8 cellular contexts compared by ENCODE assay signal in genomic region chr17:42566215-42566872, GRCh38. TPM values are rescaled to one million over a fixed set of nuclear protein-coding genes. Genes with fewer than 3 reads are reported as not detected.
DNase-seq lines count a peak whose midpoint lies in the region; ATAC-seq, FAIRE-seq and TF ChIP-seq lines count a peak whose summit lies in the region.

No MANE protein-coding gene starts in this region.

- no peak for ATAC-seq in GM23338
- ATAC-seq in GM19351 (IDR thresholded peaks at IDR 0.05; ENCODE audit: unreplicated experiment) = no peak

- H3K9me3 ChIP-seq in hepatocyte (ENCODE audit: low read depth) (no peaks in the 10 kb centered on the region), small intestine (ENCODE audit: control insufficient read depth, low read depth) (no peaks in the 10 kb centered on the region)

- WGBS in hepatocyte (ENCODE audit: low lambda C conversion rate, missing lambda C conversion rate) = 67% methylated on average over 28 of the region's 28 CpGs
- WGBS in small intestine, 3 donors = 33 to 50% (median 34%) methylated on average over 25 to 28 of the region's 28 CpGs

- in situ Hi-C loops in ACHN (cut with HindIII; ENCODE audit: low pct_ligation_motif_present, low pct_unique_long_range_greater_than_20kb, low sequenced_read_pairs) = no loop called here

- no peak for TF ChIP-seq POLR2A in GM12892 (IDR thresholded peaks at IDR 0.05; ENCODE audit: low read depth, low read length)

- H3K4me1 ChIP-seq in GM23338 (ENCODE audit: insufficient read depth) (peaks cover 19% of the 10 kb centered on the region), hepatocyte (ENCODE audit: insufficient read depth) (peaks cover 19% of the 10 kb centered on the region), small intestine (ENCODE audit: control insufficient read depth in 2 of 2, insufficient read depth in 1 of 2, low read depth in 1 of 2, low read length in 1 of 2) (peaks cover 8 to 10% of the 10 kb centered on the region in 2 donors)

- H3K4me3 Mint-ChIP-seq in GM23338 = peak overlapping the region; percentile 97

- no peaks in the 10 kb centered on the region; the same call in 1 of the 2 replicates for H4K20me1 ChIP-seq in GM23338 (replicated peaks; ENCODE audit: insufficient read depth)
- no peaks in the 10 kb centered on the region for H4K20me1 ChIP-seq in hepatocyte (ENCODE audit: insufficient read depth, poor library complexity, severe bottlenecking)

- H3K27ac ChIP-seq in GM23338 (ENCODE audit: low read depth) (peak overlapping the region; percentile 86), hepatocyte (peak overlapping the region; percentile 93), small intestine (ENCODE audit: low read depth in 1 of 2, low read length in 1 of 2) (peak overlapping the region; percentile 78 to 97)

- H2AFZ ChIP-seq in GM23338 = no peak overlapping the region
- peak overlapping the region; percentile 80 for H2AFZ ChIP-seq in hepatocyte

- H3K27me3 ChIP-seq in GM23338 (ENCODE audit: insufficient read depth) (no peaks in the 10 kb centered on the region), hepatocyte (no peaks in the 10 kb centered on the region), small intestine (ENCODE audit: control insufficient read depth in 2 of 2, insufficient read depth in 2 of 2, low read length in 2 of 2) (no peaks in the 10 kb centered on the region)

- no peaks in the 10 kb centered on the region for H3K9me3 Mint-ChIP-seq in GM23338

- H3K36me3 ChIP-seq in GM23338 (ENCODE audit: insufficient read depth) = peaks cover 11% of the 10 kb centered on the region; the same call in 1 of the 2 replicates
- no peaks in the 10 kb centered on the region for H3K36me3 ChIP-seq in hepatocyte (replicated peaks; ENCODE audit: insufficient read depth, low read depth)
- peaks cover 14 to 16% of the 10 kb centered on the region in 2 donors for H3K36me3 ChIP-seq in small intestine (ENCODE audit: control insufficient read depth in 2 of 2, insufficient read depth in 2 of 2, low read length in 2 of 2)

- H3K4me2 ChIP-seq in GM23338 = peak overlapping the region; percentile 93
- H3K4me2 ChIP-seq in hepatocyte = peak overlapping the region; percentile 96

- FAIRE-seq in small intestine (lab: Jason Lieb, UNC) = no peak
- no peak for FAIRE-seq in GM12892 (lab: Jason Lieb, UNC)

- peaks cover 24% of the 10 kb centered on the region for H3K4me1 Mint-ChIP-seq in GM23338

- no peak for TF ChIP-seq CTCF in GM23338 (conservative IDR thresholded peaks at IDR 0.05; ENCODE audit: low read depth in 2 of 2)
- no peak for TF ChIP-seq CTCF in WI38 (IDR thresholded peaks at IDR 0.05; ENCODE audit: low read depth, low read length)
- TF ChIP-seq CTCF in hepatocyte (IDR thresholded peaks at IDR 0.05; ENCODE audit: poor library complexity) = no peak

- peaks cover 62% of the 10 kb centered on the region for H3K36me3 Mint-ChIP-seq in GM23338 (ENCODE audit: low read depth)

- H3K27ac Mint-ChIP-seq in GM23338 = peak overlapping the region; percentile 84

- DNase-seq in GM23338 (ENCODE audit: low spot score) (no peak), hepatocyte (ENCODE audit: low spot score) (no peak), small intestine (no peak), HPDE6-E6E7 (ENCODE audit: extremely low spot score) (no peak), ACHN (no peak), GM12892 (ENCODE audit: insufficient read length) (no peak)

- peaks cover 42% of the 10 kb centered on the region for H3F3A ChIP-seq in GM23338 (replicated peaks; ENCODE audit: low read depth)

- H3K4me3 ChIP-seq in GM23338 = peak overlapping the region; percentile 88
- H3K4me3 ChIP-seq in WI38 (ENCODE audit: low read depth, low read length) = peak overlapping the region; percentile 84
- H3K4me3 ChIP-seq in hepatocyte = no peak overlapping the region
- peak overlapping the region in 1 of 2 donors; percentile 88 for H3K4me3 ChIP-seq in small intestine (ENCODE audit: low read depth in 1 of 2, low read length in 2 of 2)

- no peaks in the 10 kb centered on the region for H3K9me2 ChIP-seq in GM23338 (ENCODE audit: insufficient read depth)
- no peaks in the 10 kb centered on the region for H3K9me2 ChIP-seq in hepatocyte (replicated peaks; ENCODE audit: insufficient read depth)

- H3K79me2 ChIP-seq in GM23338 (replicated peaks; ENCODE audit: insufficient read depth) (peaks cover 27% of the 10 kb centered on the region), hepatocyte (peaks cover 59% of the 10 kb centered on the region)

- peaks cover 11% of the 10 kb centered on the region for H3K27me3 Mint-ChIP-seq in GM23338 (ENCODE audit: insufficient read depth, low read depth, poor library complexity)

TF ChIP-seq in GM23338, 12 proteins besides CTCF, POLR2A, EP300 and RAD21 (continues in another document):
- TF ChIP-seq JUNB (IDR thresholded peaks at IDR 0.05; ENCODE audit: unreplicated experiment) = no peak

RNA-seq across cellular contexts. Expression of gene MLX, which starts 0.6 kb away (rescaled TPM):
- 23.3 and 34.1 TPM in 2 replicates for total RNA-seq in GM23338 (2014; rRNA removed; shearing (Covaris generic))
- 28.8 and 33.2 TPM in 2 replicates for polyA plus RNA-seq in GM23338 (2016; fragmentation: Nextera tagmentation; extraction: Ambion mirVana)
- total RNA-seq in hepatocyte = 29.7 and 34.0 TPM in 2 replicates
- 33.1 and 39.5 TPM in 2 replicates for polyA plus RNA-seq in hepatocyte
- polyA plus RNA-seq in small intestine = 100 to 1,000 TPM in 2 of 3 donors, 10 to 100 TPM in 1; 58.1 to 144 (median 121) TPM
- polyA plus RNA-seq in GM12892 (2012; ENCODE audit: missing spikeins) = 35.1 TPM

RNA-seq across cellular contexts. Expression of gene COASY, which starts 4.4 kb away (rescaled TPM):
- total RNA-seq in GM23338 (2014; rRNA removed; shearing (Covaris generic)) = 60.1 and 62.0 TPM in 2 replicates
- 72.1 and 77.5 TPM in 2 replicates for polyA plus RNA-seq in GM23338 (2016; fragmentation: Nextera tagmentation; extraction: Ambion mirVana)
- total RNA-seq in hepatocyte = 27.7 and 33.9 TPM in 2 replicates
- polyA plus RNA-seq in hepatocyte = 91.6 and 93.9 TPM in 2 replicates
- 100 to 1,000 TPM in 2 of 3 donors, 10 to 100 TPM in 1; 93.7 to 153 (median 109) TPM for polyA plus RNA-seq in small intestine
- polyA plus RNA-seq in GM12892 (2012; ENCODE audit: missing spikeins) = 40.8 TPM

RNA-seq across cellular contexts. Expression of gene PSMC3IP, which starts 11.2 kb away (rescaled TPM):
- 14.7 and 18.5 TPM in 2 replicates for total RNA-seq in GM23338 (2014; rRNA removed; shearing (Covaris generic))
- polyA plus RNA-seq in GM23338 (2016; fragmentation: Nextera tagmentation; extraction: Ambion mirVana) = 29.5 and 32.7 TPM in 2 replicates
- 1.5 and 1.9 TPM in 2 replicates for total RNA-seq in hepatocyte
- polyA plus RNA-seq in hepatocyte = 3.7 and 4.2 TPM in 2 replicates
- 1 to 10 TPM in 2 of 3 donors, under 1 TPM in 1; 0.89 to 5.1 (median 1.9) TPM for polyA plus RNA-seq in small intestine
- polyA plus RNA-seq in GM12892 (2012; ENCODE audit: missing spikeins) = 12.3 TPM

RNA-seq across cellular contexts. Expression of gene HSD17B1, which starts 13.6 kb away (rescaled TPM):
- 0.97 and 1.7 TPM in 2 replicates for total RNA-seq in GM23338 (2014; rRNA removed; shearing (Covaris generic))
- polyA plus RNA-seq in GM23338 (2016; fragmentation: Nextera tagmentation; extraction: Ambion mirVana) (1.7 and 1.8 TPM in 2 replicates), hepatocyte (4.8 and 6.6 TPM in 2 replicates), small intestine (1 to 10 TPM; 2.0 to 2.7 (median 2.4) TPM)
- total RNA-seq in hepatocyte = 0.12 and 2.7 TPM in 2 replicates
- polyA plus RNA-seq in GM12892 (2012; ENCODE audit: missing spikeins) = 0.78 TPM

RNA-seq across cellular contexts. Expression of gene NAGLU, which starts 30.3 kb away (rescaled TPM):
- total RNA-seq in GM23338 (2014; rRNA removed; shearing (Covaris generic)) = 21.9 and 31.2 TPM in 2 replicates
- polyA plus RNA-seq in GM23338 (2016; fragmentation: Nextera tagmentation; extraction: Ambion mirVana) (12.0 and 13.0 TPM in 2 replicates), hepatocyte (121 and 152 TPM in 2 replicates), small intestine (10 to 100 TPM; 25.3 to 36.2 (median 29.1) TPM)
- 76.4 and 78.1 TPM in 2 replicates for total RNA-seq in hepatocyte
- polyA plus RNA-seq in GM12892 (2012; ENCODE audit: missing spikeins) = 6.6 TPM
